8 cellular contexts compared by ENCODE assay signal in the genomic region with DNA sequence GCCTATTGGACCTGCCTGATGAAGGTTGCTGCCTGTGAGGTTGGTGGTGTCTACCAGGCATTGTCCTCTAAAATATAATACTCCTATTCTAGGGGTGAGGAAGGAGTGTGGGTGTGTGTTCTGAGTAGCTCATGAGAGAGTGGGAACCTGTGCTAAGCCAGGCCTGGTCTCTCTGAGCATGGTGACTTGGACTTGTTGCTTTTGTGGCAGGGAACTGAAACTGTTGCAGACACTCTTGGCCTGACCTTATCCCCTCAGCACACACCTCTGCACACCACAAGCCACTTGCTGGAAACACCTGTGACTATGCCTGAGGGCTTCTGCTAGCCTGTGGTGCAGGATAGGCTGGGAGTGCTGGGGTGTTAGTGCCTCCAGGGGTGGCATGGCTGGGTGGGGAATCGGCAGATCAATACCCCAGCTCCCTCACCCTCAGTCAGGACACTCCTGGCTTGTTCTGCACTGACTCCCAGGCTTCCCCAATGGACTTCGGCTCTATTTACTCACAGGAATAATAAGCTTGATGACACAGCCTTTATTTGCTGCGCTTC. TPM values are rescaled to one million over a fixed set of nuclear protein-coding genes. Genes with fewer than 3 reads are reported as not detected.
DNase-seq lines count a peak whose midpoint lies in the region; ATAC-seq and TF ChIP-seq lines count a peak whose summit lies in the region.

No MANE protein-coding gene starts in this region.

- DNase-seq in GM06990 (ENCODE audit: extremely low read depth, insufficient read length) (peak; percentile 87), heart right ventricle (no peak), NCI-H1417 treated with DMSO at 0.1 percent for 48 hours (lab: John Stamatoyannopoulos, UW) (no peak), NCI-H2029 treated with DMSO at 0.1 percent for 48 hours (lab: John Stamatoyannopoulos, UW) (no peak), sigmoid colon (no peak)
- peak; percentile 29 for DNase-seq in activated T-helper 1 cell treated with anti-CD3 and anti-CD28 coated beads, Interleukin-12 subunit alpha, Interleukin-12 subunit beta, Interleukin-2, Interleukin-4 antibody, amounts not matched to agents 30 ng/mL and 10 ng/mL and 1 ng/mL, durations not matched to agents 14 hours and 24 hours and 36 hours (ENCODE audit: low spot score)

- H3K4me1 Mint-ChIP-seq in activated T-helper 1 cell treated with anti-CD3 and anti-CD28 coated beads, Interleukin-12 subunit alpha, Interleukin-12 subunit beta, Interleukin-2, Interleukin-4 antibody, amounts not matched to agents 30 ng/mL and 10 ng/mL and 1 ng/mL, durations not matched to agents 14 hours and 24 hours and 36 hours (ENCODE audit: low read depth): peaks cover 44% of the 10 kb centered on the region

- ATAC-seq in GM19438 (IDR thresholded peaks at IDR 0.05; ENCODE audit: low read depth, unreplicated experiment): peak; percentile 66
- ATAC-seq in HG03175 (IDR thresholded peaks at IDR 0.05; ENCODE audit: unreplicated experiment): peak; percentile 67
- ATAC-seq in heart right ventricle: no peak

- peak overlapping the region; percentile 34 for H3K4me3 ChIP-seq in GM06990 (replicated peaks; ENCODE audit: low read depth, low read length)
- no peak overlapping the region for H3K4me3 ChIP-seq in heart right ventricle
- no peak overlapping the region for H3K4me3 ChIP-seq in sigmoid colon

- H3K27me3 ChIP-seq in GM06990 (replicated peaks; ENCODE audit: control insufficient read depth, insufficient read depth, low read length): no peaks in the 10 kb centered on the region
- no peaks in the 10 kb centered on the region for H3K27me3 ChIP-seq in heart right ventricle
- no peaks in the 10 kb centered on the region for H3K27me3 ChIP-seq in sigmoid colon

- intact Hi-C loops in activated T-helper 1 cell treated with anti-CD3 and anti-CD28 coated beads, Interleukin-12 subunit alpha, Interleukin-12 subunit beta, Interleukin-2, Interleukin-4 antibody, amounts not matched to agents 30 ng/mL and 10 ng/mL and 1 ng/mL, durations not matched to agents 14 hours and 24 hours and 36 hours (cut with micrococcal nuclease): loop anchor here (1.0 kb wide), 1 partner anchor 11 kb away; no protein-coding TSS in a partner anchor
- intact Hi-C loops in heart right ventricle (cut with DNase I) (no loop called here), sigmoid colon (cut with DNase I) (no loop called here)

- no peaks in the 10 kb centered on the region for H3K36me3 Mint-ChIP-seq in activated T-helper 1 cell treated with anti-CD3 and anti-CD28 coated beads, Interleukin-12 subunit alpha, Interleukin-12 subunit beta, Interleukin-2, Interleukin-4 antibody, amounts not matched to agents 30 ng/mL and 10 ng/mL and 1 ng/mL, durations not matched to agents 14 hours and 24 hours and 36 hours (ENCODE audit: low read depth)

- H3K4me1 ChIP-seq in heart right ventricle: peaks cover 0 to 21% (median 0%) of the 10 kb centered on the region in 9 donors
- no peaks in the 10 kb centered on the region for H3K4me1 ChIP-seq in sigmoid colon

- peaks cover 0 to 10% (median 0%) of the 10 kb centered on the region in 11 donors for H3K9me3 ChIP-seq in heart right ventricle
- no peaks in the 10 kb centered on the region for H3K9me3 ChIP-seq in sigmoid colon

- H3K36me3 ChIP-seq in GM06990 (ENCODE audit: control insufficient read depth, insufficient read depth, low read length) (peaks cover 8% of the 10 kb centered on the region; the same call in 1 of the 2 replicates), heart right ventricle (no peaks in the 10 kb centered on the region), sigmoid colon (no peaks in the 10 kb centered on the region)

- H3K27me3 Mint-ChIP-seq in activated T-helper 1 cell treated with anti-CD3 and anti-CD28 coated beads, Interleukin-12 subunit alpha, Interleukin-12 subunit beta, Interleukin-2, Interleukin-4 antibody, amounts not matched to agents 30 ng/mL and 10 ng/mL and 1 ng/mL, durations not matched to agents 14 hours and 24 hours and 36 hours (ENCODE audit: insufficient read depth): no peaks in the 10 kb centered on the region

- H3K9me3 Mint-ChIP-seq in activated T-helper 1 cell treated with anti-CD3 and anti-CD28 coated beads, Interleukin-12 subunit alpha, Interleukin-12 subunit beta, Interleukin-2, Interleukin-4 antibody, amounts not matched to agents 30 ng/mL and 10 ng/mL and 1 ng/mL, durations not matched to agents 14 hours and 24 hours and 36 hours: no peaks in the 10 kb centered on the region

- WGBS in heart right ventricle, 2 donors: 87 to 90% methylated on average over 3 of the region's 3 CpGs
- 29 to 54% methylated on average over 3 of the region's 3 CpGs for WGBS in sigmoid colon, 2 donors

- no peak for TF ChIP-seq CTCF in GM06990 (IDR thresholded peaks at IDR 0.05; ENCODE audit: insufficient read depth, low read length, poor library complexity, severe bottlenecking)
- no peak for TF ChIP-seq CTCF in heart right ventricle (IDR thresholded peaks at IDR 0.05)
- TF ChIP-seq CTCF in sigmoid colon (IDR thresholded peaks at IDR 0.05): no peak

- peak overlapping the region; percentile 46 for H3K27ac Mint-ChIP-seq in activated T-helper 1 cell treated with anti-CD3 and anti-CD28 coated beads, Interleukin-12 subunit alpha, Interleukin-12 subunit beta, Interleukin-2, Interleukin-4 antibody, amounts not matched to agents 30 ng/mL and 10 ng/mL and 1 ng/mL, durations not matched to agents 14 hours and 24 hours and 36 hours

- H3K4me3 Mint-ChIP-seq in activated T-helper 1 cell treated with anti-CD3 and anti-CD28 coated beads, Interleukin-12 subunit alpha, Interleukin-12 subunit beta, Interleukin-2, Interleukin-4 antibody, amounts not matched to agents 30 ng/mL and 10 ng/mL and 1 ng/mL, durations not matched to agents 14 hours and 24 hours and 36 hours: no peak overlapping the region

- no peak for TF ChIP-seq POLR2A in sigmoid colon (IDR thresholded peaks at IDR 0.05)

- no peak for TF ChIP-seq EP300 in sigmoid colon (IDR thresholded peaks at IDR 0.05)

- H3K27ac ChIP-seq in heart right ventricle: no peak overlapping the region
- no peak overlapping the region for H3K27ac ChIP-seq in sigmoid colon

RNA-seq across cellular contexts. Expression of gene PLCG2, which starts 29.9 kb away (rescaled TPM):
- total RNA-seq in activated T-helper 1 cell treated with anti-CD3 and anti-CD28 coated beads, Interleukin-12 subunit alpha, Interleukin-12 subunit beta, Interleukin-2, Interleukin-4 antibody, amounts not matched to agents 30 ng/mL and 10 ng/mL and 1 ng/mL, durations not matched to agents 14 hours and 24 hours and 36 hours: 12.9 and 13.7 TPM in 2 replicates
- total RNA-seq in heart right ventricle: 10 to 100 TPM in 2 of 10 donors, 1 to 10 TPM in 8; 4.1 to 18.2 (median 6.9) TPM
- polyA plus RNA-seq in heart right ventricle: 1 to 10 TPM; 2.4 to 5.6 TPM
- 1 to 10 TPM; 2.4 to 8.0 (median 3.8) TPM for total RNA-seq in sigmoid colon
- 10 to 100 TPM in 1 of 3 donors, 1 to 10 TPM in 2; 1.6 to 24.8 (median 1.8) TPM for polyA plus RNA-seq in sigmoid colon

Comparison
In these comparisons a context has a peak if more than half of its experiments do, and no peak if none do; other contexts are left out.
1. DNase-seq: peak in GM06990 (single experiment) and activated T-helper 1 cell treated with anti-CD3 and anti-CD28 coated beads, Interleukin-12 subunit alpha, Interleukin-12 subunit beta, Interleukin-2, Interleukin-4 antibody, amounts not matched to agents 30 ng/mL and 10 ng/mL and 1 ng/mL, durations not matched to agents 14 hours and 24 hours and 36 hours (single experiment); none in heart right ventricle (0 of 2), NCI-H1417 treated with DMSO at 0.1 percent for 48 hours (single experiment), NCI-H2029 treated with DMSO at 0.1 percent for 48 hours (single experiment) and sigmoid colon (single experiment).
2. ATAC-seq: peak in GM19438 (single experiment) and HG03175 (single experiment); none in heart right ventricle (0 of 8).